In genomic region chr14:34453226-34453625, GRCh38 we compare ENCODE assay signal across 17 cellular contexts. TPM values are rescaled to one million over a fixed set of nuclear protein-coding genes. Genes with fewer than 3 reads are reported as not detected.
DNase-seq lines count a peak whose midpoint lies in the region; ATAC-seq, FAIRE-seq and TF ChIP-seq lines count a peak whose summit lies in the region.
"Had no signal": no experiment of that assay in that cellular context is flagged by ENCODE, and none has a peak within 500 bp of the region (broad histone marks: within the 10 kb centered on the region; RNA-seq: fewer than 3 reads in every experiment).

No MANE protein-coding gene starts in this region.

- H3K4me3 ChIP-seq in SK-N-SH (ENCODE audit: low read depth in 2 of 2, low read length in 1 of 2) = no peak overlapping the region
- no peak overlapping the region for H3K4me3 ChIP-seq in HepG2 (replicated peaks in 1 of 3; ENCODE audit: insufficient read depth in 1 of 3, low read depth in 2 of 3, low read length in 3 of 3)
- no peak overlapping the region for H3K4me3 ChIP-seq in GM23248
- H3K4me3 ChIP-seq in PC-3 (ENCODE audit: low read length) = no peak overlapping the region

- DNase-seq in SK-N-SH (no peak), SHP77 (lab: John Stamatoyannopoulos, UW) (peak; percentile 50 to 70), HepG2 (ENCODE audit: low spot score) (no peak), GM23248 (no peak), PC-3 (no peak), NCI-H1436 treated with DMSO at 0.1 percent for 48 hours (lab: John Stamatoyannopoulos, UW) (no peak), NCI-H146 treated with DMSO at 0.1 percent for 48 hours (lab: John Stamatoyannopoulos, UW; ENCODE audit: unreplicated experiment) (no peak)
- DNase-seq: Caco-2, DMS153, H7, MV-4-11, NCI-H1436, NCI-H2107, NCI-H446, NCI-H774 had no signal

- H2AFZ ChIP-seq in SK-N-SH (ENCODE audit: low read depth) (no peak overlapping the region), HepG2 (ENCODE audit: low read length) (no peak overlapping the region), GM23248 (no peak overlapping the region), PC-3 (ENCODE audit: low read length) (no peak overlapping the region)

- H3K79me2 ChIP-seq in SK-N-SH (ENCODE audit: insufficient read depth) (peaks cover 97% of the 10 kb centered on the region), HepG2 (ENCODE audit: insufficient read depth, low read length) (peaks cover 78% of the 10 kb centered on the region), GM23248 (ENCODE audit: insufficient read depth) (peaks cover 97% of the 10 kb centered on the region), PC-3 (ENCODE audit: low read length) (peaks cover 92% of the 10 kb centered on the region)

- ATAC-seq in SK-N-SH treated with all-trans-retinoic acid at 6 μM for 48 hours (peak; percentile 35; the same call in 2 of the 3 replicates), HepG2 (peak; percentile 26), PC-3 (no peak)
- ATAC-seq: Right ventricle myocardium inferior had no signal

- intact Hi-C loops in HepG2 (cut with micrococcal nuclease; ENCODE audit: unreplicated experiment) = no loop called here
- intact Hi-C loops in PC-3 (cut with micrococcal nuclease) = loop anchor here (2.0 kb wide), 2 partner anchors 16 to 44 kb away; no protein-coding TSS in a partner anchor

- H3K9ac ChIP-seq in SK-N-SH (no peak overlapping the region), HepG2 (ENCODE audit: insufficient read depth, low read depth, low read length) (no peak overlapping the region), GM23248 (no peak overlapping the region), PC-3 (ENCODE audit: low read length) (no peak overlapping the region)

- POLR2A ChIA-PET in SK-N-SH (lab: Yijun Ruan, JAX) (no interaction called here), HepG2 (lab: Yijun Ruan, JAX) (interaction anchor here (1.8 to 4.7 kb wide), 3 partner anchors 8 to 121 kb away, joined by 7 to 65 read pairs (median 10); partner anchors contain the start of gene SPTSSA), PC-3 (lab: Charles Lee; ENCODE audit: unreplicated experiment) (no interaction called here)

- TF ChIP-seq RAD21 in SK-N-SH (IDR thresholded peaks at IDR 0.05; ENCODE audit: low read length) = no peak
- peak; percentile 41; the same call in 1 of the 2 replicates for TF ChIP-seq RAD21 in HepG2 (CRISPR knock-in tag; IDR thresholded peaks at IDR 0.05)

- H3K9me3 ChIP-seq in SK-N-SH (no peaks in the 10 kb centered on the region), HepG2 (ENCODE audit: low read length) (no peaks in the 10 kb centered on the region), GM23248 (ENCODE audit: low read depth) (no peaks in the 10 kb centered on the region), PC-3 (ENCODE audit: low read length) (no peaks in the 10 kb centered on the region)
- H3K9me3 ChIP-seq: Caco-2 had no signal

- 83% methylated on average over 2 of the region's 2 CpGs for WGBS in SK-N-SH (ENCODE audit: low lambda C conversion rate)
- WGBS in HepG2 (ENCODE audit: low lambda C conversion rate) = 81% methylated on average over 2 of the region's 2 CpGs
- WGBS in GM23248 (ENCODE audit: low coverage in 1 of 2, low lambda C conversion rate in 2 of 2, missing lambda C conversion rate in 2 of 2), 2 experiments = 91 to 98% methylated on average over 2 of the region's 2 CpGs

- H3K9me2 ChIP-seq in SK-N-SH = no peaks in the 10 kb centered on the region
- no peaks in the 10 kb centered on the region for H3K9me2 ChIP-seq in GM23248 (ENCODE audit: insufficient read depth)
- H3K9me2 ChIP-seq in PC-3 (replicated peaks; ENCODE audit: low read length) = no peaks in the 10 kb centered on the region

- H3F3A ChIP-seq in SK-N-SH (replicated peaks; ENCODE audit: insufficient read depth) (no peaks in the 10 kb centered on the region), GM23248 (ENCODE audit: insufficient read depth) (no peaks in the 10 kb centered on the region), PC-3 (ENCODE audit: low read length, unreplicated experiment) (no peaks in the 10 kb centered on the region)

- CTCF ChIA-PET in SK-N-SH (lab: Yijun Ruan, JAX) (interaction anchor here (1.3 kb wide), 1 partner anchor 13 kb away, joined by 4 read pairs; no protein-coding TSS in a partner anchor), HepG2 (lab: Yijun Ruan, JAX; ENCODE audit: low intra/inter-chr PET ratio, low total read pairs) (no interaction called here), PC-3 (lab: Charles Lee) (interaction anchor here (0.6 kb wide), 1 partner anchor 113 kb away, joined by 6 read pairs; no protein-coding TSS in a partner anchor)

- BruUV-seq in HepG2 (replicated peaks; lab: Mats Ljungman, UMichigan) (no TSS peak), PC-3 (replicated peaks; lab: Mats Ljungman, UMichigan) (no TSS peak)

- H3K4me1 ChIP-seq in SK-N-SH (ENCODE audit: control insufficient read depth in 1 of 2, insufficient read depth in 2 of 2, low read depth in 1 of 2, low read length in 1 of 2) = peaks cover 0 to 5% of the 10 kb centered on the region in 2 experiments; a peak in 1 of 4 replicates
- H3K4me1 ChIP-seq in HepG2 (ENCODE audit: insufficient read depth, low read length) = peaks cover 72% of the 10 kb centered on the region
- H3K4me1 ChIP-seq in GM23248 (ENCODE audit: insufficient read depth) = no peaks in the 10 kb centered on the region
- peaks cover 42% of the 10 kb centered on the region for H3K4me1 ChIP-seq in PC-3 (ENCODE audit: insufficient read depth, low read length)

- no peak overlapping the region for H3K27ac ChIP-seq in SK-N-SH (ENCODE audit: low read depth in 2 of 2, low read length in 1 of 2)
- H3K27ac ChIP-seq in HepG2 (ENCODE audit: extremely low read length, insufficient read depth, low read length) = peak overlapping the region; percentile 10
- no peak overlapping the region for H3K27ac ChIP-seq in GM23248
- no peak overlapping the region for H3K27ac ChIP-seq in PC-3 (ENCODE audit: low read length)

- TF ChIP-seq POLR2A in HepG2 (IDR thresholded peaks at IDR 0.05; ENCODE audit: insufficient read depth in 1 of 2, low read depth in 2 of 2, low read length in 2 of 2) = peak in 1 of 2 experiments; percentile 42; a peak in 1 of 4 replicates

- TF ChIP-seq EP300 in SK-N-SH (IDR thresholded peaks at IDR 0.05; ENCODE audit: borderline replicate concordance in 1 of 2, low read depth in 1 of 2, low read length in 1 of 2) (no peak), HepG2 (IDR thresholded peaks at IDR 0.05; ENCODE audit: low read depth in 2 of 2, low read length in 2 of 2) (no peak), HepG2 (CRISPR knock-in tag; IDR thresholded peaks at IDR 0.05; ENCODE audit: borderline replicate concordance) (no peak)

- H4K20me1 ChIP-seq in SK-N-SH (ENCODE audit: insufficient read depth) = 0 out of 2 replicates have a peak, but pooled peaks cover 6% of the 10 kb centered on the region
- peaks cover 29% of the 10 kb centered on the region for H4K20me1 ChIP-seq in HepG2 (ENCODE audit: insufficient read depth, low read length)
- H4K20me1 ChIP-seq in GM23248 (ENCODE audit: insufficient read depth) = 0 out of 2 replicates have a peak, but pooled peaks cover 6% of the 10 kb centered on the region
- H4K20me1 ChIP-seq in PC-3 (ENCODE audit: low read length) = peaks cover 29% of the 10 kb centered on the region; the same call in 1 of the 2 replicates

- H3K4me2 ChIP-seq in SK-N-SH (no peak overlapping the region), HepG2 (ENCODE audit: low read depth, low read length) (0 out of 2 replicates have a peak overlapping the region, but pooled peaks have one; percentile 6), GM23248 (ENCODE audit: unreplicated experiment) (no peak overlapping the region), PC-3 (ENCODE audit: low read length) (no peak overlapping the region)

- TF ChIP-seq CTCF in SK-N-SH (IDR thresholded peaks at IDR 0.05) (no peak), HepG2 (CRISPR knock-in tag; IDR thresholded peaks at IDR 0.05) (no peak), PC-3 (conservative IDR thresholded peaks at IDR 0.05; ENCODE audit: low read depth, low read length) (no peak)

- no peak for FAIRE-seq in HepG2 (lab: Jason Lieb, UNC)

- H3K36me3 ChIP-seq in SK-N-SH (replicated peaks in 1 of 2; ENCODE audit: control insufficient read depth in 1 of 2, insufficient read depth in 2 of 2, low read length in 1 of 2) (peaks cover 17 to 21% of the 10 kb centered on the region in 2 experiments), HepG2 (replicated peaks in 1 of 2; ENCODE audit: control insufficient read depth in 1 of 2, insufficient read depth in 2 of 2, low read length in 2 of 2) (peaks cover 15 to 39% of the 10 kb centered on the region in 2 experiments; a peak in 4 of 5 replicates), GM23248 (ENCODE audit: low read depth) (peaks cover 13% of the 10 kb centered on the region; the same call in 1 of the 2 replicates), PC-3 (ENCODE audit: low read depth, low read length) (peaks cover 17% of the 10 kb centered on the region)

- in situ Hi-C loops in HepG2 (cut with HindIII; ENCODE audit: extremely low pct_ligation_motif_present, low pct_unique_long_range_greater_than_20kb) = loop anchor here (25.0 kb wide), 1 partner anchor 416 kb away; no protein-coding TSS in a partner anchor
- in situ Hi-C loops in GM23248 (cut with MboI) = no loop called here

- H3K27me3 ChIP-seq in SK-N-SH (ENCODE audit: insufficient read depth) = no peaks in the 10 kb centered on the region
- no peaks in the 10 kb centered on the region for H3K27me3 ChIP-seq in HepG2 (ENCODE audit: control insufficient read depth in 1 of 2, insufficient read depth in 2 of 2, low read length in 2 of 2)
- no peaks in the 10 kb centered on the region for H3K27me3 ChIP-seq in GM23248 (replicated peaks; ENCODE audit: insufficient read depth)
- no peaks in the 10 kb centered on the region for H3K27me3 ChIP-seq in PC-3 (ENCODE audit: low read length)

RNA-seq across cellular contexts. Expression of gene SPTSSA, which starts 8.8 kb away (rescaled TPM):
- polyA plus RNA-seq in SK-N-SH (2012; rRNA removed) = 27.8 and 39.5 TPM in 2 replicates
- polyA plus RNA-seq in SK-N-SH (2012; cell fraction: cytosol; rRNA removed) = 34.0 and 38.1 TPM in 2 replicates
- 7.8 and 13.2 TPM in 2 replicates for polyA plus RNA-seq in SK-N-SH (2012; cell fraction: nucleus; rRNA removed)
- total RNA-seq in HepG2 (2016; rRNA removed; fragmentation: Illumina TruSeq; extraction: Trizol) = 19.1 and 26.6 TPM in 2 replicates
- 6.3 and 6.7 TPM in 2 replicates for total RNA-seq in HepG2 (2016; cell fraction: cytosol; rRNA removed; fragmentation: Illumina TruSeq; extraction: Trizol; ENCODE audit: low read depth)
- total RNA-seq in HepG2 (2016; cell fraction: insoluble cytoplasmic fraction; rRNA removed; fragmentation: Illumina TruSeq; extraction: Trizol) = 21.4 and 27.7 TPM in 2 replicates
- total RNA-seq in HepG2 (2016; cell fraction: membrane; rRNA removed; fragmentation: Illumina TruSeq; extraction: Trizol) = 21.8 and 22.7 TPM in 2 replicates
- total RNA-seq in HepG2 (2016; cell fraction: nucleus; rRNA removed; fragmentation: Illumina TruSeq; extraction: Trizol) = 17.5 and 18.0 TPM in 2 replicates
- 71.7 and 86.1 TPM in 2 replicates for polyA plus RNA-seq in HepG2 (2011; rRNA removed)
- 77.8 and 91.0 TPM in 2 replicates for polyA plus RNA-seq in HepG2 (2011; cell fraction: cytosol; rRNA removed)
- polyA plus RNA-seq in HepG2 (2011; cell fraction: nucleus; rRNA removed) = 27.9 and 29.6 TPM in 2 replicates
- 81.4 and 85.6 TPM in 2 replicates for polyA plus RNA-seq in HepG2 (2012)
- polyA plus RNA-seq in HepG2 (2016; cell fraction: cytosol; fragmentation: Illumina TruSeq; extraction: Trizol; ENCODE audit: low read depth) = 19.6 and 23.2 TPM in 2 replicates
- polyA plus RNA-seq in HepG2 (2016; cell fraction: insoluble cytoplasmic fraction; fragmentation: Illumina TruSeq; extraction: Trizol; ENCODE audit: low read depth) = 98.4 and 103 TPM in 2 replicates
- polyA plus RNA-seq in HepG2 (2016; cell fraction: membrane; fragmentation: Illumina TruSeq; extraction: Trizol; ENCODE audit: low read depth) = 54.7 and 54.8 TPM in 2 replicates
- 83.9 and 93.7 TPM in 2 replicates for polyA plus RNA-seq in HepG2 (2016; cell fraction: nucleus; fragmentation: Illumina TruSeq; extraction: Trizol; ENCODE audit: insufficient read depth, low read depth)
- 56.5 and 79.5 TPM in 2 replicates for polyA minus RNA-seq in HepG2 (2011; rRNA and poly(A)+ RNA removed; ENCODE audit: low replicate concordance)
- 35.3 and 39.6 TPM in 2 replicates for polyA minus RNA-seq in HepG2 (2011; cell fraction: cytosol; rRNA and poly(A)+ RNA removed)
- 15.4 and 17.6 TPM in 2 replicates for polyA minus RNA-seq in HepG2 (2011; cell fraction: nucleus; rRNA and poly(A)+ RNA removed)
- 11.5 and 13.5 TPM in 2 replicates for total RNA-seq in GM23248 (2014; rRNA removed; shearing (Covaris generic))
- polyA plus RNA-seq in GM23248 (2016; fragmentation: Nextera tagmentation; extraction: Ambion mirVana) = 18.8 and 19.0 TPM in 2 replicates
- total RNA-seq in PC-3 (2014; rRNA removed) = 8.7 and 14.0 TPM in 2 replicates

Comparison
In these comparisons a context has a peak if more than half of its experiments do, and no peak if none do; other contexts are left out.
1. DNase-seq: peak in SHP77 (2 of 2); none in SK-N-SH (single experiment), HepG2 (single experiment), GM23248 (single experiment), PC-3 (single experiment), NCI-H1436 treated with DMSO at 0.1 percent for 48 hours (single experiment) and NCI-H146 treated with DMSO at 0.1 percent for 48 hours (single experiment).